In the genomic region with DNA sequence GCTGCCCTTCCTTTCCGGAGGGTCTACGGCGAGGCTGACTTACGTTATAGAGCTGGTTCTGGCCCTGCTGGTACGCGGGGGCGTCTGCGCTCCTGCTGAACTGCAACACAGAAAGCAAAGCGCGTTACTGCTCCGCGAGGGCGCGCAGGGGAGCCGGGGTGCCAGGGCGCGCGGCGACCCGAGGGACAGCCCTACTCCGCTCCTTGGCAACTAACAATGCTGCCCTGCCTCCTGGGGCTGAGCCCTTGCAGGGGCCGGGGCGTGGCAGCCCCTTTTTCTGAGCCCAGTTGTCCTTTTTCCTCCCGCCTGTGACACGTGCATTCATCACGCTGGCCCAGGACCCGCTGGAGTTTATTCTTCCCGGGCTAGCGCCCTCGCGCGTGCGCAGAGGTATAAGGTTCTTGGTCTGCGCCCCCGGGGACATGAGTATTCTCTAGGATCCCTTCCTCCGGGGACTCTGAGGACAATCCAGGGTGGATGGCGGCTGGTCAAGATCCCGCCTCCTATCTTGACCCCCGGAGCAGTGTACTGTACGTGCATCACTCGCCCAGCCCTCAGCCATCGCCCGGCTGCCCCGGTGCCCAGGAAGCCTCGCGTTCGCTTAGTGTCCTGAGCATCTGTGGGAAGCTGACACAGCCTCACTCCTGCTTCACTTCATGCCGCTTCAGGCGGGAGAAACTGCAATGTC, we compare ENCODE assay signal across 8 cellular contexts.
DNase-seq lines count a peak whose midpoint lies in the region; ATAC-seq, FAIRE-seq and TF ChIP-seq lines count a peak whose summit lies in the region.

No MANE protein-coding gene starts in this region.

- H3K27me3 ChIP-seq in K562 (ENCODE audit: control insufficient read depth in 2 of 2, insufficient read depth in 2 of 2, low read length in 2 of 2): peaks cover 2 to 24% of the 10 kb centered on the region in 2 experiments; a peak in 3 of 5 replicates

- no peak; the same call in 1 of the 2 replicates for TF ChIP-seq CTCF in AG10803 (conservative IDR thresholded peaks at IDR 0.05; ENCODE audit: low read length)
- TF ChIP-seq CTCF in GM12873 (IDR thresholded peaks at IDR 0.05; ENCODE audit: insufficient read depth, low read depth, low read length, missing control alignments): peak; percentile 5
- peak; percentile 32 to 39 (median 38); a peak in 4 of 6 replicates for TF ChIP-seq CTCF in K562 (IDR thresholded peaks at IDR 0.05 in 2 of 3, conservative IDR thresholded peaks at IDR 0.05 in 1 of 3; ENCODE audit: insufficient read depth in 2 of 3, low read depth in 1 of 3, low read length in 3 of 3)

- no peaks in the 10 kb centered on the region for H4K20me1 ChIP-seq in K562 (replicated peaks; ENCODE audit: control insufficient read depth, insufficient read depth, low read length)

- no peaks in the 10 kb centered on the region for H3K9me3 ChIP-seq in K562 (replicated peaks; ENCODE audit: control insufficient read depth, insufficient read depth, low read depth, low read length)

- in situ Hi-C loops in K562 (cut with MboI): no loop called here

- no peaks in the 10 kb centered on the region for H3K36me3 ChIP-seq in K562 (ENCODE audit: control insufficient read depth, insufficient read depth, low read length)

- 24% methylated on average over 36 of the region's 49 CpGs for WGBS in K562 (ENCODE audit: insufficient coverage, low coverage, missing lambda C conversion rate)

- H3K4me3 ChIP-seq in AG10803 (ENCODE audit: low read length) (peak overlapping the region; percentile 50), K562 (no peak overlapping the region), skeletal muscle cell (ENCODE audit: low read depth, low read length) (peak overlapping the region; percentile 48)

- BruUV-seq in K562 (replicated peaks; lab: Mats Ljungman, UMichigan): no TSS peak

- ATAC-seq in K562 (peak; percentile 61), GM21423 (IDR thresholded peaks at IDR 0.05; ENCODE audit: unreplicated experiment) (no peak)

- no peak overlapping the region for H3K27ac ChIP-seq in K562 (ENCODE audit: extremely low read depth, low read depth, low read length)

- peak in 1 of 2 experiments; percentile 49; a peak in 2 of 4 replicates for TF ChIP-seq RAD21 in K562 (CRISPR knock-in tag; conservative IDR thresholded peaks at IDR 0.05 in 1 of 2, IDR thresholded peaks at IDR 0.05 in 1 of 2)

- peak overlapping the region in 1 of 2 experiments; percentile 33; a peak in 2 of 4 replicates for H3K9ac ChIP-seq in K562 (ENCODE audit: insufficient read depth in 1 of 2, low read depth in 2 of 2, low read length in 2 of 2)

- POLR2A ChIA-PET in K562 (lab: Yijun Ruan, JAX): no interaction called here

- peaks cover 0 to 13% of the 10 kb centered on the region in 2 experiments; a peak in 2 of 5 replicates for H3K4me1 ChIP-seq in K562 (replicated peaks in 1 of 2; ENCODE audit: control insufficient read depth in 2 of 2, insufficient read depth in 2 of 2, low read length in 2 of 2)

- peak overlapping the region; percentile 64 for H2AFZ ChIP-seq in K562 (ENCODE audit: low read depth, low read length)

- peaks cover 4% of the 10 kb centered on the region for H3K9me1 ChIP-seq in K562 (ENCODE audit: control insufficient read depth, insufficient read depth, low read length)

- no peak for FAIRE-seq in K562 (lab: Jason Lieb, UNC)

- no peak for DNase-seq in AG10803 (ENCODE audit: low read depth)
- DNase-seq in NCI-H526 (lab: John Stamatoyannopoulos, UW): peak; percentile 71 to 87
- DNase-seq in K562 (ENCODE audit: extremely low read depth in 1 of 4, low spot score in 3 of 4): peak; percentile 56 to 64 (median 62)
- peak; percentile 78 for DNase-seq in iPS-NIHi11 (ENCODE audit: low spot score)
- no peak for DNase-seq in skeletal muscle cell (ENCODE audit: low read depth)
- no peak for DNase-seq in GM19240 (ENCODE audit: insufficient read length, low spot score)

- intact Hi-C loops in K562 (cut with micrococcal nuclease): no loop called here

- CTCF ChIA-PET in K562 (lab: Yijun Ruan, JAX; ENCODE audit: low intra/inter-chr PET ratio): interaction anchor here (0.6 to 1.2 kb wide), 3 partner anchors 46 to 171 kb away, joined by 3 to 4 read pairs (median 3); no protein-coding TSS in a partner anchor

- no peak for TF ChIP-seq EP300 in K562 (IDR thresholded peaks at IDR 0.05; ENCODE audit: low read length)

- H3K79me2 ChIP-seq in K562 (ENCODE audit: control insufficient read depth, insufficient read depth, low read length): no peaks in the 10 kb centered on the region

- H3K4me2 ChIP-seq in K562 (ENCODE audit: insufficient read depth, low read length): peak overlapping the region; percentile 22; the same call in 1 of the 2 replicates

- TF ChIP-seq POLR2A in K562 (conservative IDR thresholded peaks at IDR 0.05): no peak

TF ChIP-seq in K562, 482 proteins besides CTCF, POLR2A, EP300 and RAD21 (continues in another document):
- TF ChIP-seq, protein P1, sequence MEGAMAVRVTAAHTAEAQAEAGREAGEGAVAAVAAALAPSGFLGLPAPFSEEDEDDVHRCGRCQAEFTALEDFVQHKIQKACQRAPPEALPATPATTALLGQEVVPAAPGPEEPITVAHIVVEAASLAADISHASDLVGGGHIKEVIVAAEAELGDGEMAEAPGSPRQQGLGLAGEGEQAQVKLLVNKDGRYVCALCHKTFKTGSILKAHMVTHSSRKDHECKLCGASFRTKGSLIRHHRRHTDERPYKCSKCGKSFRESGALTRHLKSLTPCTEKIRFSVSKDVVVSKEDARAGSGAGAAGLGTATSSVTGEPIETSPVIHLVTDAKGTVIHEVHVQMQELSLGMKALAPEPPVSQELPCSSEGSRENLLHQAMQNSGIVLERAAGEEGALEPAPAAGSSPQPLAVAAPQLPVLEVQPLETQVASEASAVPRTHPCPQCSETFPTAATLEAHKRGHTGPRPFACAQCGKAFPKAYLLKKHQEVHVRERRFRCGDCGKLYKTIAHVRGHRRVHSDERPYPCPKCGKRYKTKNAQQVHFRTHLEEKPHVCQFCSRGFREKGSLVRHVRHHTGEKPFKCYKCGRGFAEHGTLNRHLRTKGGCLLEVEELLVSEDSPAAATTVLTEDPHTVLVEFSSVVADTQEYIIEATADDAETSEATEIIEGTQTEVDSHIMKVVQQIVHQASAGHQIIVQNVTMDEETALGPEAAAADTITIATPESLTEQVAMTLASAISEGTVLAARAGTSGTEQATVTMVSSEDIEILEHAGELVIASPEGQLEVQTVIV (CRISPR knock-in tag; IDR thresholded peaks at IDR 0.05; ENCODE audit: borderline replicate concordance): no peak
- peak; percentile 87 for TF ChIP-seq L3MBTL2 (IDR thresholded peaks at IDR 0.05)

Comparison
In these comparisons a context has a peak if more than half of its experiments do, and no peak if none do; other contexts are left out.
1. DNase-seq: peak in NCI-H526 (2 of 2), K562 (4 of 4) and iPS-NIHi11 (single experiment); none in AG10803 (single experiment), skeletal muscle cell (single experiment) and GM19240 (single experiment).